8 cellular contexts compared by ENCODE assay signal in the genomic region with DNA sequence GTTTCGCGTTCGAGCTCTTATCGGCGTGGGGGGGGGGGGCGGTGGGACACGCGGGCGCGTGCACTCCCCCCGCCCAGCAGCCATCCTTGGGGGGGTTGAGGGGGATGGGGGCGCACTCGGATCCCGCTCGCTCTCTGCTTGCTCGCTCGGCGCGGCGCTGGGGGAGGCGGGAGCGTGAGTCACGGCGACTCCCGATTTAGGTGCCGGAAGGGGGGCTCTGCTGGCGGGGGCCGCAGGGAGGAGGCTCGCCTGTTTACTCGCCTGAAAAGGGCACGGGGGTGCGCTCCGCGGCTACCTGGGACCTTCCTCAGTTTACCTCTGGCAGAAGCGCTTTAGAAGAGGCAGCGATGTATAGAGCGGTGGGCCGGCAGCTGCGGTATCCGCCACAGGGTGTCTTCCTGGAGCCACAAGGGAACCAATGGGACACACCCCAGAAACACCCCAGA. TPM values are rescaled to one million over a fixed set of nuclear protein-coding genes. Genes with fewer than 3 reads are reported as not detected.
DNase-seq lines count a peak whose midpoint lies in the region; ATAC-seq and TF ChIP-seq lines count a peak whose summit lies in the region.

No MANE protein-coding gene starts in this region.

- H3K27ac ChIP-seq in C4-2B = peak overlapping the region; percentile 27
- no peak overlapping the region for H3K27ac ChIP-seq in mesodermal cell (ENCODE audit: low read depth, low read length, severe bottlenecking)
- H3K27ac ChIP-seq in left lung = no peak overlapping the region

- H3K36me3 ChIP-seq in mesodermal cell (ENCODE audit: control insufficient read depth, insufficient read depth, low read length) (no peaks in the 10 kb centered on the region), left lung (no peaks in the 10 kb centered on the region)

- ATAC-seq in activated naive CD8-positive, alpha-beta T cell treated with anti-CD3 and anti-CD28 coated beads, Interleukin-2, amount 10 ng/mL, durations not matched to agents 7 days and 5 days (ENCODE audit: low read depth) = no peak
- no peak for ATAC-seq in GM18907 (IDR thresholded peaks at IDR 0.05; ENCODE audit: unreplicated experiment)
- no peak for ATAC-seq in HG03439 (IDR thresholded peaks at IDR 0.05; ENCODE audit: unreplicated experiment)
- ATAC-seq in GM18858 (IDR thresholded peaks at IDR 0.05; ENCODE audit: unreplicated experiment) = no peak
- ATAC-seq in left lung = no peak

- H3K27me3 ChIP-seq in left lung = peaks cover 57 to 89% of the 10 kb centered on the region in 2 donors

- H3K4me1 ChIP-seq in mesodermal cell (ENCODE audit: control insufficient read depth, insufficient read depth, low read length, poor library complexity, severe bottlenecking) = peaks cover 23% of the 10 kb centered on the region
- peaks cover 14 to 81% of the 10 kb centered on the region in 2 donors for H3K4me1 ChIP-seq in left lung

- POLR2A ChIA-PET in activated naive CD8-positive, alpha-beta T cell treated with anti-CD3 and anti-CD28 coated beads, Interleukin-2, amount 10 ng/mL, durations not matched to agents 7 days and 5 days (lab: Charles Lee) = interaction anchor here (0.6 to 7.0 kb wide), 3 partner anchors 9 to 147 kb away, joined by 3 to 199 read pairs (median 11); a partner anchor contains a TSS

- H3K4me3 Mint-ChIP-seq in activated naive CD8-positive, alpha-beta T cell treated with anti-CD3 and anti-CD28 coated beads, Interleukin-2, amount 10 ng/mL, durations not matched to agents 7 days and 5 days = peak overlapping the region; percentile 83

- no peaks in the 10 kb centered on the region for H3K9me3 Mint-ChIP-seq in activated naive CD8-positive, alpha-beta T cell treated with anti-CD3 and anti-CD28 coated beads, Interleukin-2, amount 10 ng/mL, durations not matched to agents 7 days and 5 days

- TF ChIP-seq CTCF in C4-2B (conservative IDR thresholded peaks at IDR 0.05) = no peak
- TF ChIP-seq CTCF in left lung (IDR thresholded peaks at IDR 0.05) = no peak

- H3K4me1 Mint-ChIP-seq in activated naive CD8-positive, alpha-beta T cell treated with anti-CD3 and anti-CD28 coated beads, Interleukin-2, amount 10 ng/mL, durations not matched to agents 7 days and 5 days = peaks cover 54% of the 10 kb centered on the region

- DNase-seq in HT1080 (ENCODE audit: low read depth) (peak; percentile 60), left lung (no peak)
- DNase-seq in activated naive CD8-positive, alpha-beta T cell treated with anti-CD3 and anti-CD28 coated beads, Interleukin-2, amount 10 ng/mL, durations not matched to agents 7 days and 5 days = peak; percentile 74

- WGBS in mesodermal cell (ENCODE audit: insufficient coverage in 2 of 2), 2 experiments = 0% methylated on average over 27 of the region's 40 CpGs; no CpG with 5 or more reads in 1 of the 2 experiments

- intact Hi-C loops in left lung (cut with DNase I) = no loop called here

- H3K27me3 Mint-ChIP-seq in activated naive CD8-positive, alpha-beta T cell treated with anti-CD3 and anti-CD28 coated beads, Interleukin-2, amount 10 ng/mL, durations not matched to agents 7 days and 5 days = peaks cover 15% of the 10 kb centered on the region

- H3K27ac Mint-ChIP-seq in activated naive CD8-positive, alpha-beta T cell treated with anti-CD3 and anti-CD28 coated beads, Interleukin-2, amount 10 ng/mL, durations not matched to agents 7 days and 5 days = peak overlapping the region; percentile 90

- H3K4me3 ChIP-seq in mesodermal cell (ENCODE audit: extremely low read depth, insufficient read depth, low read length, poor library complexity, severe bottlenecking) (peak overlapping the region; percentile 54), left lung (no peak overlapping the region)

- no peaks in the 10 kb centered on the region for H3K9me3 ChIP-seq in mesodermal cell (ENCODE audit: control insufficient read depth, low read length)
- no peaks in the 10 kb centered on the region for H3K9me3 ChIP-seq in left lung

- H3K36me3 Mint-ChIP-seq in activated naive CD8-positive, alpha-beta T cell treated with anti-CD3 and anti-CD28 coated beads, Interleukin-2, amount 10 ng/mL, durations not matched to agents 7 days and 5 days = peaks cover 5% of the 10 kb centered on the region

RNA-seq across cellular contexts. Expression of a gene that starts 1.1 kb away (rescaled TPM):
- total RNA-seq in HT1080 (2014; rRNA removed; shearing (Covaris generic)) = 3.9 and 9.2 TPM in 2 replicates
- 4.4 and 5.0 TPM in 2 replicates for polyA plus RNA-seq in HT1080 (2015; cell fraction: cytosol; rRNA removed)
- polyA plus RNA-seq in HT1080 (2015; cell fraction: nucleus; rRNA removed) = 3.2 and 4.1 TPM in 2 replicates
- 10 to 100 TPM; 28.2 to 29.2 TPM for total RNA-seq in activated naive CD8-positive, alpha-beta T cell treated with anti-CD3 and anti-CD28 coated beads, Interleukin-2, amount 10 ng/mL, durations not matched to agents 7 days and 5 days
- polyA plus RNA-seq in mesodermal cell (2013, experiment 1 of 2) = 5.8 TPM
- 5.3 TPM for polyA plus RNA-seq in mesodermal cell (2013, experiment 2 of 2)
- 10 to 100 TPM; 21.4 to 21.6 TPM for total RNA-seq in left lung

RNA-seq across cellular contexts. Expression of a gene that starts 15.9 kb away (rescaled TPM):
- total RNA-seq in HT1080 (2014; rRNA removed; shearing (Covaris generic)) = 526 and 530 TPM in 2 replicates
- 401 and 453 TPM in 2 replicates for polyA plus RNA-seq in HT1080 (2015; cell fraction: cytosol; rRNA removed)
- 647 and 774 TPM in 2 replicates for polyA plus RNA-seq in HT1080 (2015; cell fraction: nucleus; rRNA removed)
- total RNA-seq in activated naive CD8-positive, alpha-beta T cell treated with anti-CD3 and anti-CD28 coated beads, Interleukin-2, amount 10 ng/mL, durations not matched to agents 7 days and 5 days = 100 to 1,000 TPM; 242 to 248 TPM
- 222 TPM for polyA plus RNA-seq in mesodermal cell (2013, experiment 1 of 2)
- polyA plus RNA-seq in mesodermal cell (2013, experiment 2 of 2) = 182 TPM
- total RNA-seq in left lung = 100 to 1,000 TPM; 120 to 148 TPM

RNA-seq across cellular contexts. Expression of a gene that starts 38.9 kb away (rescaled TPM):
- 64.3 and 80.5 TPM in 2 replicates for total RNA-seq in HT1080 (2014; rRNA removed; shearing (Covaris generic))
- 36.4 and 44.1 TPM in 2 replicates for polyA plus RNA-seq in HT1080 (2015; cell fraction: cytosol; rRNA removed)
- polyA plus RNA-seq in HT1080 (2015; cell fraction: nucleus; rRNA removed) = 188 and 202 TPM in 2 replicates
- 100 to 1,000 TPM; 277 to 290 TPM for total RNA-seq in activated naive CD8-positive, alpha-beta T cell treated with anti-CD3 and anti-CD28 coated beads, Interleukin-2, amount 10 ng/mL, durations not matched to agents 7 days and 5 days
- polyA plus RNA-seq in mesodermal cell (2013, experiment 1 of 2) = 83.0 TPM
- 69.6 TPM for polyA plus RNA-seq in mesodermal cell (2013, experiment 2 of 2)
- 100 to 1,000 TPM; 133 to 175 TPM for total RNA-seq in left lung

Comparison
In these comparisons a context has a peak if more than half of its experiments do, and no peak if none do; other contexts are left out.
1. DNase-seq: peak in HT1080 (single experiment) and activated naive CD8-positive, alpha-beta T cell treated with anti-CD3 and anti-CD28 coated beads, Interleukin-2, amount 10 ng/mL, durations not matched to agents 7 days and 5 days (single experiment); none in left lung (0 of 2).